1 cellular context compared by ENCODE assay signal in the genomic region with DNA sequence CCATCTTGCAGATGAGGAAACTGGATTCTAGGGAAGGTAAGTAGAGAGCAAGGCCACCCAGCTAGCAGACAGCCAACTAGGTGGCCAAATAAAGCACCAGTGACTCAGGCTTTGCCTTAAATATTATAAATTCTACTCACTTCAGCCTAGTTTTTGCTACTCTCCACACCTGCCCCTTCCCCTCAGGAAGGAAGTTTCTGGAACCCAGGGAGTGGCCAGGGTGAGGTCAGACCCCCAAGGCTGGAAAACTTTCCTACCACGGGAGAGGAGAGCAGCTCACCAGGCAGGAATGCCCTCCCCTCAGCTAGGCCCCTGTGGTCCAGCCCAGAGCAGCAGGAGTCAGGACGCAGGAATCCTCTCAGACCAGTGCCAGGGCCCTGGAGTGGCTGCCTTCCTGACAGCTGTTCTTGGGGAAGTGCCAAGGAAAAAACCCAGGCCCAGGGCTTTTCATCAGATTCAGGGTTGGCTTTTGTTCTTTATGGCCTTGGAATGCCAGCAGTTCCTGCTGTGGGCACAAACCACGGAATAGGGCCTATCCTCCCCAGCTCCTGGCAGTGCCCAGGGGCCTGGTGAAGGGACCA.
TF ChIP-seq lines count a peak whose summit lies in the region.

No MANE protein-coding gene starts in this region.

TF ChIP-seq in GM23338, 12 proteins besides CTCF, POLR2A, EP300 and RAD21 (continued from another document):
- TF ChIP-seq, protein P1, sequence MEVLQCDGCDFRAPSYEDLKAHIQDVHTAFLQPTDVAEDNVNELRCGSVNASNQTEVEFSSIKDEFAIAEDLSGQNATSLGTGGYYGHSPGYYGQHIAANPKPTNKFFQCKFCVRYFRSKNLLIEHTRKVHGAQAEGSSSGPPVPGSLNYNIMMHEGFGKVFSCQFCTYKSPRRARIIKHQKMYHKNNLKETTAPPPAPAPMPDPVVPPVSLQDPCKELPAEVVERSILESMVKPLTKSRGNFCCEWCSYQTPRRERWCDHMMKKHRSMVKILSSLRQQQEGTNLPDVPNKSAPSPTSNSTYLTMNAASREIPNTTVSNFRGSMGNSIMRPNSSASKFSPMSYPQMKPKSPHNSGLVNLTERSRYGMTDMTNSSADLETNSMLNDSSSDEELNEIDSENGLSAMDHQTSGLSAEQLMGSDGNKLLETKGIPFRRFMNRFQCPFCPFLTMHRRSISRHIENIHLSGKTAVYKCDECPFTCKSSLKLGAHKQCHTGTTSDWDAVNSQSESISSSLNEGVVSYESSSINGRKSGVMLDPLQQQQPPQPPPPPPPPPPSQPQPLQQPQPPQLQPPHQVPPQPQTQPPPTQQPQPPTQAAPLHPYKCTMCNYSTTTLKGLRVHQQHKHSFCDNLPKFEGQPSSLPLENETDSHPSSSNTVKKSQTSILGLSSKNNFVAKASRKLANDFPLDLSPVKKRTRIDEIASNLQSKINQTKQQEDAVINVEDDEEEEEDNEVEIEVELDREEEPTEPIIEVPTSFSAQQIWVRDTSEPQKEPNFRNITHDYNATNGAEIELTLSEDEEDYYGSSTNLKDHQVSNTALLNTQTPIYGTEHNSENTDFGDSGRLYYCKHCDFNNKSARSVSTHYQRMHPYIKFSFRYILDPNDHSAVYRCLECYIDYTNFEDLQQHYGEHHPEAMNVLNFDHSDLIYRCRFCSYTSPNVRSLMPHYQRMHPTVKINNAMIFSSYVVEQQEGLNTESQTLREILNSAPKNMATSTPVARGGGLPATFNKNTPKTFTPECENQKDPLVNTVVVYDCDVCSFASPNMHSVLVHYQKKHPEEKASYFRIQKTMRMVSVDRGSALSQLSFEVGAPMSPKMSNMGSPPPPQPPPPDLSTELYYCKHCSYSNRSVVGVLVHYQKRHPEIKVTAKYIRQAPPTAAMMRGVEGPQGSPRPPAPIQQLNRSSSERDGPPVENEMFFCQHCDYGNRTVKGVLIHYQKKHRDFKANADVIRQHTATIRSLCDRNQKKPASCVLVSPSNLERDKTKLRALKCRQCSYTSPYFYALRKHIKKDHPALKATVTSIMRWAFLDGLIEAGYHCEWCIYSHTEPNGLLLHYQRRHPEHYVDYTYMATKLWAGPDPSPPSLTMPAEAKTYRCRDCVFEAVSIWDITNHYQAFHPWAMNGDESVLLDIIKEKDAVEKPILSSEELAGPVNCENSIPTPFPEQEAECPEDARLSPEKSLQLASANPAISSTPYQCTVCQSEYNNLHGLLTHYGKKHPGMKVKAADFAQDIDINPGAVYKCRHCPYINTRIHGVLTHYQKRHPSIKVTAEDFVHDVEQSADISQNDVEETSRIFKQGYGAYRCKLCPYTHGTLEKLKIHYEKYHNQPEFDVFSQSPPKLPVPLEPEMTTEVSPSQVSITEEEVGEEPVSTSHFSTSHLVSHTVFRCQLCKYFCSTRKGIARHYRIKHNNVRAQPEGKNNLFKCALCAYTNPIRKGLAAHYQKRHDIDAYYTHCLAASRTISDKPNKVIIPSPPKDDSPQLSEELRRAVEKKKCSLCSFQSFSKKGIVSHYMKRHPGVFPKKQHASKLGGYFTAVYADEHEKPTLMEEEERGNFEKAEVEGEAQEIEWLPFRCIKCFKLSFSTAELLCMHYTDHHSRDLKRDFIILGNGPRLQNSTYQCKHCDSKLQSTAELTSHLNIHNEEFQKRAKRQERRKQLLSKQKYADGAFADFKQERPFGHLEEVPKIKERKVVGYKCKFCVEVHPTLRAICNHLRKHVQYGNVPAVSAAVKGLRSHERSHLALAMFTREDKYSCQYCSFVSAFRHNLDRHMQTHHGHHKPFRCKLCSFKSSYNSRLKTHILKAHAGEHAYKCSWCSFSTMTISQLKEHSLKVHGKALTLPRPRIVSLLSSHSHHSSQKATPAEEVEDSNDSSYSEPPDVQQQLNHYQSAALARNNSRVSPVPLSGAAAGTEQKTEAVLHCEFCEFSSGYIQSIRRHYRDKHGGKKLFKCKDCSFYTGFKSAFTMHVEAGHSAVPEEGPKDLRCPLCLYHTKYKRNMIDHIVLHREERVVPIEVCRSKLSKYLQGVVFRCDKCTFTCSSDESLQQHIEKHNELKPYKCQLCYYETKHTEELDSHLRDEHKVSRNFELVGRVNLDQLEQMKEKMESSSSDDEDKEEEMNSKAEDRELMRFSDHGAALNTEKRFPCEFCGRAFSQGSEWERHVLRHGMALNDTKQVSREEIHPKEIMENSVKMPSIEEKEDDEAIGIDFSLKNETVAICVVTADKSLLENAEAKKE (CRISPR knock-in tag; IDR thresholded peaks at IDR 0.05), result no peak
- TF ChIP-seq ZNF114 (CRISPR knock-in tag; IDR thresholded peaks at IDR 0.05) (no peak), CREB1 (CRISPR knock-in tag; IDR thresholded peaks at IDR 0.05; ENCODE audit: low read depth) (no peak), POLR2AphosphoS5 (IDR thresholded peaks at IDR 0.05; ENCODE audit: low read depth) (no peak), STAT1 (IDR thresholded peaks at IDR 0.05; ENCODE audit: unreplicated experiment) (no peak)
